31 cellular contexts compared by ENCODE assay signal in genomic region chr1:208557695-208558094, GRCh38.
"Had no signal": no experiment of that assay in that cellular context is flagged by ENCODE, and none has a peak within 500 bp of the region (broad histone marks: within the 10 kb centered on the region; RNA-seq: fewer than 3 reads in every experiment).

No MANE protein-coding gene starts in this region.

- H3K4me3 Mint-ChIP-seq: activated B cell treated with CpG ODN at 0.5 μM for 24 hours; activated CD4-positive, alpha-beta memory T cell treated with anti-CD3 and anti-CD28 coated beads for 36 hours; activated CD4-positive, alpha-beta T cell treated with anti-CD3 and anti-CD28 coated beads, Interleukin-2, amount 10 ng/mL, durations not matched to agents 24 days and 14 days; activated CD8-positive, alpha-beta T cell treated with anti-CD3 and anti-CD28 coated beads for 36 hours; activated naive CD4-positive, alpha-beta T cell treated with anti-CD3 and anti-CD28 coated beads for 36 hours; activated naive CD8-positive, alpha-beta T cell treated with anti-CD3 and anti-CD28 coated beads for 36 hours; activated T-cell treated with anti-CD3 and anti-CD28 coated beads, Interleukin-2, amount 50 U/mL, for 24 hours; activated T-helper 17 cell treated with anti-CD3 and anti-CD28 coated beads, Interleukin-2, amount 50 U/mL, for 72 hours; T-helper 1 cell treated with Interleukin-12 subunit alpha and Interleukin-12 subunit beta and Interleukin-4 antibody, amounts not matched to agents 30 μg/mL and 1 μg/mL, for 36 hours; T-helper 2 cell treated with Interferon-gamma antibody and Interleukin-4, amounts not matched to agents 5 μg/mL and 100 μg/mL, for 36 hours had no signal

- H3K27me3 ChIP-seq: adrenal gland, body of pancreas, brain microvascular endothelial cell, breast epithelium had no signal

- ATAC-seq: activated CD8-positive, alpha-beta T cell treated with anti-CD3 and anti-CD28 coated beads for 36 hours; activated naive CD4-positive, alpha-beta T cell treated with anti-CD3 and anti-CD28 coated beads, Interleukin-2, amount 50 U/mL, for 72 hours; activated T-helper 17 cell treated with anti-CD3 and anti-CD28 coated beads, Interleukin-2, amount 50 U/mL, for 72 hours; body of pancreas had no signal

- H3K4me1 ChIP-seq: adrenal gland, body of pancreas, breast epithelium had no signal

- H3K9me3 Mint-ChIP-seq: activated B cell treated with CpG ODN at 0.5 μM for 24 hours; activated CD4-positive, alpha-beta memory T cell treated with anti-CD3 and anti-CD28 coated beads for 36 hours; activated CD4-positive, alpha-beta T cell treated with anti-CD3 and anti-CD28 coated beads, Interleukin-2, amount 10 ng/mL, durations not matched to agents 24 days and 14 days; activated CD8-positive, alpha-beta T cell treated with anti-CD3 and anti-CD28 coated beads for 36 hours; activated naive CD4-positive, alpha-beta T cell treated with anti-CD3 and anti-CD28 coated beads for 36 hours; activated naive CD8-positive, alpha-beta T cell treated with anti-CD3 and anti-CD28 coated beads for 36 hours; activated T-cell treated with anti-CD3 and anti-CD28 coated beads, Interleukin-2, amount 50 U/mL, for 24 hours; activated T-helper 17 cell treated with anti-CD3 and anti-CD28 coated beads, Interleukin-2, amount 50 U/mL, for 72 hours; T-helper 1 cell treated with Interleukin-12 subunit alpha and Interleukin-12 subunit beta and Interleukin-4 antibody, amounts not matched to agents 30 μg/mL and 1 μg/mL, for 36 hours; T-helper 2 cell treated with Interferon-gamma antibody and Interleukin-4, amounts not matched to agents 5 μg/mL and 100 μg/mL, for 36 hours had no signal

- H3K4me1 Mint-ChIP-seq: activated B cell treated with CpG ODN at 0.5 μM for 24 hours; activated CD4-positive, alpha-beta T cell treated with anti-CD3 and anti-CD28 coated beads, Interleukin-2, amount 10 ng/mL, durations not matched to agents 24 days and 14 days; activated naive CD8-positive, alpha-beta T cell treated with anti-CD3 and anti-CD28 coated beads for 36 hours; activated T-helper 17 cell treated with anti-CD3 and anti-CD28 coated beads, Interleukin-2, amount 50 U/mL, for 72 hours had no signal

- H3K36me3 ChIP-seq: adrenal gland, brain microvascular endothelial cell, breast epithelium had no signal

- H3K4me3 ChIP-seq: adrenal gland, body of pancreas, breast epithelium had no signal

- H3K27ac Mint-ChIP-seq: activated B cell treated with CpG ODN at 0.5 μM for 24 hours; activated CD4-positive, alpha-beta memory T cell treated with anti-CD3 and anti-CD28 coated beads for 36 hours; activated CD4-positive, alpha-beta T cell treated with anti-CD3 and anti-CD28 coated beads, Interleukin-2, amount 10 ng/mL, durations not matched to agents 24 days and 14 days; activated CD8-positive, alpha-beta T cell treated with anti-CD3 and anti-CD28 coated beads for 36 hours; activated naive CD4-positive, alpha-beta T cell treated with anti-CD3 and anti-CD28 coated beads for 36 hours; activated naive CD8-positive, alpha-beta T cell treated with anti-CD3 and anti-CD28 coated beads for 36 hours; activated T-cell treated with anti-CD3 and anti-CD28 coated beads, Interleukin-2, amount 50 U/mL, for 24 hours; activated T-helper 17 cell treated with anti-CD3 and anti-CD28 coated beads, Interleukin-2, amount 50 U/mL, for 72 hours; T-helper 1 cell treated with Interleukin-12 subunit alpha and Interleukin-12 subunit beta and Interleukin-4 antibody, amounts not matched to agents 30 μg/mL and 1 μg/mL, for 36 hours; T-helper 2 cell treated with Interferon-gamma antibody and Interleukin-4, amounts not matched to agents 5 μg/mL and 100 μg/mL, for 36 hours had no signal

- H3K36me3 Mint-ChIP-seq: activated CD4-positive, alpha-beta memory T cell treated with anti-CD3 and anti-CD28 coated beads for 36 hours; activated naive CD4-positive, alpha-beta T cell treated with anti-CD3 and anti-CD28 coated beads, Interleukin-2, amount 50 U/mL, for 72 hours; activated naive CD8-positive, alpha-beta T cell treated with anti-CD3 and anti-CD28 coated beads for 36 hours had no signal

- H3K9me3 ChIP-seq: adrenal gland, body of pancreas, breast epithelium had no signal

- DNase-seq: activated B cell treated with CpG ODN at 0.5 μM for 24 hours; activated CD4-positive, alpha-beta memory T cell treated with anti-CD3 and anti-CD28 coated beads for 36 hours; activated CD4-positive, alpha-beta T cell treated with anti-CD3 and anti-CD28 coated beads for 4 hours; activated CD4-positive, alpha-beta T cell treated with anti-CD3 and anti-CD28 coated beads, Interleukin-2, amount 10 ng/mL, durations not matched to agents 24 days and 14 days; activated CD4-positive, alpha-beta T cell treated with anti-CD3 and anti-CD28 coated beads, Interleukin-2, amount 50 U/mL, for 1 hour; activated CD4-positive, alpha-beta T cell treated with anti-CD3 and anti-CD28 coated beads, Interleukin-2, amount 50 U/mL, for 4 hours; activated CD4-positive, CD25-positive, alpha-beta regulatory T cell treated with anti-CD3 and anti-CD28 coated beads, Interleukin-2, amount 50 U/mL, for 72 hours; activated CD8-positive, alpha-beta memory T cell treated with anti-CD3 and anti-CD28 coated beads, Interleukin-2, amount 50 U/mL, for 4 hours; activated CD8-positive, alpha-beta T cell treated with anti-CD3 and anti-CD28 coated beads for 36 hours; activated effector memory CD4-positive, alpha-beta T cell treated with anti-CD3 and anti-CD28 coated beads, Interleukin-2, amount 50 U/mL, for 16 hours; activated gamma-delta T cell treated with Interleukin-2 at 50 U/mL for 16 hours; activated naive CD4-positive, alpha-beta T cell; activated naive CD4-positive, alpha-beta T cell treated with anti-CD3 and anti-CD28 coated beads for 36 hours; activated naive CD4-positive, alpha-beta T cell treated with anti-CD3 and anti-CD28 coated beads, Interleukin-2, amount 50 U/mL, for 16 hours; activated naive CD8-positive, alpha-beta T cell treated with anti-CD3 and anti-CD28 coated beads for 36 hours; activated T-cell treated with anti-CD3 and anti-CD28 coated beads, Interleukin-2, amount 50 U/mL, for 24 hours; activated T-cell treated with anti-CD3 and anti-CD28 coated beads, Interleukin-2, amount 50 U/mL, for 48 hours; adrenal gland; amniotic stem cell; aorta; body of pancreas; brain microvascular endothelial cell; central memory CD4-positive, alpha-beta T cell; T-helper 1 cell; T-helper 9 cell had no signal

- H3K27ac ChIP-seq: adrenal gland, body of pancreas, brain microvascular endothelial cell, breast epithelium, VCaP had no signal

- H3K27me3 Mint-ChIP-seq: activated CD4-positive, alpha-beta T cell treated with anti-CD3 and anti-CD28 coated beads, Interleukin-2, amount 10 ng/mL, durations not matched to agents 24 days and 14 days had no signal
